Comparison of ENCODE assay signal across 8 cellular contexts in genomic region chr6:148441454-148441911, GRCh38.
DNase-seq lines count a peak whose midpoint lies in the region; ATAC-seq, FAIRE-seq and TF ChIP-seq lines count a peak whose summit lies in the region.

No MANE protein-coding gene starts in this region.

- DNase-seq in Daoy (ENCODE audit: low read depth) (peak; percentile 87), HPDE6-E6E7 (ENCODE audit: extremely low spot score) (peak; percentile 55), amniotic epithelial cell (ENCODE audit: low read depth) (peak; percentile 70), HepG2 (ENCODE audit: low spot score) (peak; percentile 35), SHP77 treated with DMSO at 0.1 percent for 48 hours (lab: John Stamatoyannopoulos, UW) (no peak)
- no peak for DNase-seq in activated effector memory CD4-positive, alpha-beta T cell treated with anti-CD3 and anti-CD28 coated beads, Interleukin-2, amount 50 U/mL, for 16 hours
- DNase-seq in stimulated activated naive CD4-positive, alpha-beta T cell treated with Interleukin-2 at 50 U/mL for 16 hours (lab: John Stamatoyannopoulos, UW) = no peak

- no peaks in the 10 kb centered on the region for H3K79me2 ChIP-seq in HepG2 (ENCODE audit: insufficient read depth, low read length)

- H3K4me2 ChIP-seq in HepG2 (ENCODE audit: low read depth, low read length) = no peak overlapping the region

- H3K27me3 ChIP-seq in HepG2 (ENCODE audit: control insufficient read depth in 1 of 2, insufficient read depth in 2 of 2, low read length in 2 of 2) = no peaks in the 10 kb centered on the region

- FAIRE-seq in HepG2 (lab: Jason Lieb, UNC) = no peak

- CTCF ChIA-PET in HepG2 (lab: Yijun Ruan, JAX; ENCODE audit: low intra/inter-chr PET ratio, low total read pairs) = no interaction called here

- no peak overlapping the region for H3K9ac ChIP-seq in HepG2 (ENCODE audit: insufficient read depth, low read depth, low read length)

- no peak for TF ChIP-seq POLR2A in HepG2 (IDR thresholded peaks at IDR 0.05; ENCODE audit: insufficient read depth in 1 of 2, low read depth in 2 of 2, low read length in 2 of 2)

- H3K9me3 ChIP-seq in HepG2 (ENCODE audit: low read length) = no peaks in the 10 kb centered on the region

- intact Hi-C loops in HepG2 (cut with micrococcal nuclease; ENCODE audit: unreplicated experiment) = no loop called here

- H3K4me3 ChIP-seq in HepG2 (replicated peaks in 1 of 3; ENCODE audit: insufficient read depth in 1 of 3, low read depth in 2 of 3, low read length in 3 of 3) = no peak overlapping the region

- peaks cover 2 to 8% of the 10 kb centered on the region in 2 experiments; a peak in 1 of 5 replicates for H3K36me3 ChIP-seq in HepG2 (replicated peaks in 1 of 2; ENCODE audit: control insufficient read depth in 1 of 2, insufficient read depth in 2 of 2, low read length in 2 of 2)

- no peak for TF ChIP-seq CTCF in HepG2 (CRISPR knock-in tag; IDR thresholded peaks at IDR 0.05)

- no peak for TF ChIP-seq EP300 in HepG2 (IDR thresholded peaks at IDR 0.05; ENCODE audit: low read depth in 2 of 2, low read length in 2 of 2)
- no peak for TF ChIP-seq EP300 in HepG2 (CRISPR knock-in tag; IDR thresholded peaks at IDR 0.05; ENCODE audit: borderline replicate concordance)

- ATAC-seq in HepG2 (no peak), GM21723 (IDR thresholded peaks at IDR 0.05; ENCODE audit: unreplicated experiment) (no peak)

- in situ Hi-C loops in HepG2 (cut with HindIII; ENCODE audit: extremely low pct_ligation_motif_present, low pct_unique_long_range_greater_than_20kb) = no loop called here

- no TSS peak for BruUV-seq in HepG2 (replicated peaks; lab: Mats Ljungman, UMichigan)

- POLR2A ChIA-PET in HepG2 (lab: Yijun Ruan, JAX) = no interaction called here

- no peak overlapping the region for H2AFZ ChIP-seq in HepG2 (ENCODE audit: low read length)

- peaks cover 7% of the 10 kb centered on the region; the same call in 1 of the 2 replicates for H3K4me1 ChIP-seq in HepG2 (ENCODE audit: insufficient read depth, low read length)

- WGBS in HepG2 (ENCODE audit: low lambda C conversion rate) = 81% methylated on average over 4 of the region's 4 CpGs

- H4K20me1 ChIP-seq in HepG2 (ENCODE audit: insufficient read depth, low read length) = no peaks in the 10 kb centered on the region

- TF ChIP-seq RAD21 in HepG2 (CRISPR knock-in tag; IDR thresholded peaks at IDR 0.05) = no peak

- H3K27ac ChIP-seq in HepG2 (ENCODE audit: extremely low read length, insufficient read depth, low read length) = no peak overlapping the region

TF ChIP-seq in HepG2, 621 proteins besides CTCF, POLR2A, EP300 and RAD21:
- TF ChIP-seq ETV5 (CRISPR knock-in tag; IDR thresholded peaks at IDR 0.05; ENCODE audit: borderline replicate concordance) (peak; percentile 19; the same call in 1 of the 2 replicates), ZHX2 (IDR thresholded peaks at IDR 0.05; ENCODE audit: low read depth) (no peak), ZHX2 (CRISPR knock-in tag; IDR thresholded peaks at IDR 0.05; ENCODE audit: borderline replicate concordance) (no peak), BRD4 (CRISPR knock-in tag; IDR thresholded peaks at IDR 0.05) (no peak), ZSCAN29 (CRISPR knock-in tag; conservative IDR thresholded peaks at IDR 0.05) (no peak), FOSL2 (CRISPR knock-in tag; IDR thresholded peaks at IDR 0.05) (peak; percentile 34; the same call in 1 of the 2 replicates), ZNF562 (CRISPR knock-in tag; IDR thresholded peaks at IDR 0.05; ENCODE audit: borderline replicate concordance) (no peak), CC2D1A (CRISPR knock-in tag; IDR thresholded peaks at IDR 0.05) (no peak), GABPA (IDR thresholded peaks at IDR 0.05; ENCODE audit: low read depth, low read length) (no peak), GABPA (CRISPR knock-in tag; IDR thresholded peaks at IDR 0.05; ENCODE audit: low read depth) (0 out of 2 replicates have a peak, but pooled peaks have one; percentile 18), IKZF5 (CRISPR knock-in tag; IDR thresholded peaks at IDR 0.05) (no peak), ZNF777 (CRISPR knock-in tag; IDR thresholded peaks at IDR 0.05) (no peak), HOMEZ (CRISPR knock-in tag; IDR thresholded peaks at IDR 0.05; ENCODE audit: low read depth) (peak; percentile 98)

Comparison
In these comparisons a context has a peak if more than half of its experiments do, and no peak if none do; other contexts are left out.
1. DNase-seq: peak in Daoy (single experiment), HPDE6-E6E7 (single experiment), amniotic epithelial cell (single experiment) and HepG2 (single experiment); none in SHP77 treated with DMSO at 0.1 percent for 48 hours (single experiment), activated effector memory CD4-positive, alpha-beta T cell treated with anti-CD3 and anti-CD28 coated beads, Interleukin-2, amount 50 U/mL, for 16 hours (single experiment) and stimulated activated naive CD4-positive, alpha-beta T cell treated with Interleukin-2 at 50 U/mL for 16 hours (single experiment).